Comparison of ENCODE assay signal across 11 cellular contexts in genomic region chr3:59245879-59246501, GRCh38.
A peak's percentile ranks its signal among the peaks of the same experiment; 100 is the strongest.
DNase-seq lines count a peak whose midpoint lies in the region; ATAC-seq, FAIRE-seq and TF ChIP-seq lines count a peak whose summit lies in the region.
"Had no signal": no experiment of that assay in that cellular context is flagged by ENCODE, and none has a peak within 500 bp of the region (broad histone marks: within the 10 kb centered on the region; RNA-seq: fewer than 3 reads in every experiment).

No MANE protein-coding gene starts in this region.

- BruUV-seq in K562 (replicated peaks; lab: Mats Ljungman, UMichigan), result no TSS peak

- no peak overlapping the region for H3K4me3 ChIP-seq in AG10803 (ENCODE audit: low read length)
- peak overlapping the region; percentile 39 for H3K4me3 ChIP-seq in Loucy (ENCODE audit: low read length, poor library complexity, severe bottlenecking)
- no peak overlapping the region for H3K4me3 ChIP-seq in K562
- no peak overlapping the region for H3K4me3 ChIP-seq in mesodermal cell (ENCODE audit: extremely low read depth, insufficient read depth, low read length, poor library complexity, severe bottlenecking)

- H2AFZ ChIP-seq in Loucy (ENCODE audit: low read length), result no peak overlapping the region
- no peak overlapping the region for H2AFZ ChIP-seq in K562 (ENCODE audit: low read depth, low read length)

- H3K79me2 ChIP-seq in Loucy (ENCODE audit: insufficient read depth, low read length) (no peaks in the 10 kb centered on the region), K562 (ENCODE audit: control insufficient read depth, insufficient read depth, low read length) (no peaks in the 10 kb centered on the region)

- 0 out of 2 replicates have a peak, but pooled peaks cover 5% of the 10 kb centered on the region for H3F3A ChIP-seq in Loucy (ENCODE audit: low read depth)

- TF ChIP-seq POLR2A in K562 (conservative IDR thresholded peaks at IDR 0.05), result no peak

- H3K9me1 ChIP-seq in K562 (ENCODE audit: control insufficient read depth, insufficient read depth, low read length), result no peaks in the 10 kb centered on the region

- no peaks in the 10 kb centered on the region for H3K9me2 ChIP-seq in Loucy (replicated peaks; ENCODE audit: low read depth, low read length)

- H3K4me2 ChIP-seq in Loucy (ENCODE audit: low read depth, low read length, poor library complexity, severe bottlenecking) (peak overlapping the region; percentile 60), K562 (ENCODE audit: insufficient read depth, low read length) (no peak overlapping the region)

- no peak for TF ChIP-seq EP300 in K562 (IDR thresholded peaks at IDR 0.05; ENCODE audit: low read length)

- H3K9me3 ChIP-seq in Loucy (ENCODE audit: insufficient read depth, low read depth, low read length) (0 out of 2 replicates have a peak, but pooled peaks cover 3% of the 10 kb centered on the region), K562 (replicated peaks; ENCODE audit: control insufficient read depth, insufficient read depth, low read depth, low read length) (no peaks in the 10 kb centered on the region), mesodermal cell (ENCODE audit: control insufficient read depth, low read length) (peaks cover 6% of the 10 kb centered on the region)

- H3K4me1 ChIP-seq in Loucy (ENCODE audit: insufficient read depth, low read length, poor library complexity, severe bottlenecking) (peaks cover 41% of the 10 kb centered on the region), K562 (replicated peaks in 1 of 2; ENCODE audit: control insufficient read depth in 2 of 2, insufficient read depth in 2 of 2, low read length in 2 of 2) (no peaks in the 10 kb centered on the region), mesodermal cell (ENCODE audit: control insufficient read depth, insufficient read depth, low read length, poor library complexity, severe bottlenecking) (peaks cover 4% of the 10 kb centered on the region)

- no peak for TF ChIP-seq RAD21 in K562 (CRISPR knock-in tag; conservative IDR thresholded peaks at IDR 0.05 in 1 of 2, IDR thresholded peaks at IDR 0.05 in 1 of 2)

- H3K9ac ChIP-seq in Loucy (ENCODE audit: low read depth, low read length, poor library complexity, severe bottlenecking) (no peak overlapping the region), K562 (ENCODE audit: insufficient read depth in 1 of 2, low read depth in 2 of 2, low read length in 2 of 2) (no peak overlapping the region)

- H4K20me1 ChIP-seq in Loucy (ENCODE audit: insufficient read depth, low read length, poor library complexity, severe bottlenecking) (no peaks in the 10 kb centered on the region), K562 (replicated peaks; ENCODE audit: control insufficient read depth, insufficient read depth, low read length) (no peaks in the 10 kb centered on the region)

- peak; percentile 29 for DNase-seq in AG10803 (ENCODE audit: low read depth)
- peak in 1 of 4 experiments; percentile 3 for DNase-seq in K562 (ENCODE audit: extremely low read depth in 1 of 4, low spot score in 3 of 4)
- no peak for DNase-seq in cerebellum (ENCODE audit: low spot score)
- DNase-seq in SW 1271 (lab: John Stamatoyannopoulos, UW), result no peak
- no peak for DNase-seq in activated CD8-positive, alpha-beta memory T cell treated with anti-CD3 and anti-CD28 coated beads, Interleukin-2, amount 50 U/mL, for 48 hours
- no peak for DNase-seq in UCSD-AML1 (lab: John Stamatoyannopoulos, UW; ENCODE audit: unreplicated experiment)
- DNase-seq: NCI-H82, WERI-Rb-1 had no signal

- H3K27ac ChIP-seq in K562 (ENCODE audit: extremely low read depth, low read depth, low read length), result no peak overlapping the region
- H3K27ac ChIP-seq in mesodermal cell (ENCODE audit: low read depth, low read length, severe bottlenecking), result peak overlapping the region; percentile 6
- H3K27ac ChIP-seq: C4-2B, WERI-Rb-1 had no signal

- CTCF ChIA-PET in K562 (lab: Yijun Ruan, JAX; ENCODE audit: low intra/inter-chr PET ratio), result no interaction called here

- POLR2A ChIA-PET in K562 (lab: Yijun Ruan, JAX), result interaction anchor here (1.0 kb wide), 1 partner anchor 10 kb away, joined by 7 read pairs; no protein-coding TSS in a partner anchor

- no peak for FAIRE-seq in K562 (lab: Jason Lieb, UNC)

- intact Hi-C loops in K562 (cut with micrococcal nuclease), result no loop called here

- no peak for TF ChIP-seq CTCF in AG10803 (conservative IDR thresholded peaks at IDR 0.05; ENCODE audit: low read length)
- no peak for TF ChIP-seq CTCF in Loucy (conservative IDR thresholded peaks at IDR 0.05; ENCODE audit: low read length)
- TF ChIP-seq CTCF in K562 (IDR thresholded peaks at IDR 0.05 in 2 of 3, conservative IDR thresholded peaks at IDR 0.05 in 1 of 3; ENCODE audit: insufficient read depth in 2 of 3, low read depth in 1 of 3, low read length in 3 of 3), result no peak

- in situ Hi-C loops in K562 (cut with MboI), result no loop called here

- ATAC-seq in K562, result no peak

- H3K36me3 ChIP-seq in Loucy (ENCODE audit: insufficient read depth, low read length) (no peaks in the 10 kb centered on the region), K562 (ENCODE audit: control insufficient read depth, insufficient read depth, low read length) (no peaks in the 10 kb centered on the region), mesodermal cell (ENCODE audit: control insufficient read depth, insufficient read depth, low read length) (no peaks in the 10 kb centered on the region)
- H3K36me3 ChIP-seq: WERI-Rb-1 had no signal

- WGBS in K562 (ENCODE audit: insufficient coverage, low coverage, missing lambda C conversion rate), result 0% methylated on average over 8 of the region's 8 CpGs
- 92 to 95% methylated on average over 5 to 7 of the region's 8 CpGs for WGBS in mesodermal cell (ENCODE audit: insufficient coverage in 2 of 2), 2 experiments

- no peaks in the 10 kb centered on the region for H3K27me3 ChIP-seq in Loucy (ENCODE audit: insufficient read depth, low read length, poor library complexity, severe bottlenecking)
- no peaks in the 10 kb centered on the region for H3K27me3 ChIP-seq in K562 (ENCODE audit: control insufficient read depth in 2 of 2, insufficient read depth in 2 of 2, low read length in 2 of 2)

TF ChIP-seq in K562, 482 proteins besides CTCF, POLR2A, EP300 and RAD21:
- TF ChIP-seq NFIC (IDR thresholded peaks at IDR 0.05), result 0 out of 2 replicates have a peak, but pooled peaks have one; percentile 22
- TF ChIP-seq PHF20 (IDR thresholded peaks at IDR 0.05; ENCODE audit: partially characterized antibody), result no peak
